ENCODE assay signal across 14 cellular contexts in the genomic region with DNA sequence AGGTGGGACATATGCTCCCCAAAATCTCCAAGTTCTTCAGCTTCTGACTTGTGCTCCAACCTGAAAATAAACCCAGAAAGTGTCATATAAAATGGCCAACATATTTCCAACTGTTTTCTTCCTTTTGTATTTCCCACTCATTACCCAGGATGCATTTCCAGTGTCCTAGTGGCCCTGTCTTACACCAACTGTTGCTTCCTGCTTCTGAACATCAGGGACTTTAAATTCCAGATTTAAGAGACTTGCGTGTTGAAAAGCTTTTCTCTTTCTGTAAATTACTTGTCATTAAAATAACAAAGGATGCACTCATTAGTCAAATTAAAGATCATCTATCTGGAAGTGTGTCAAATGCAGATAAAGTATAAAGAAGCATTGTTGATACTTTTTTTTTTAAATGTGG. TPM values are rescaled to one million over a fixed set of nuclear protein-coding genes. Genes with fewer than 3 reads are reported as not detected.
"Had no signal": no experiment of that assay in that cellular context is flagged by ENCODE, and none has a peak within 500 bp of the region (broad histone marks: within the 10 kb centered on the region; RNA-seq: fewer than 3 reads in every experiment).

No MANE protein-coding gene starts in this region.

- H3K36me3 ChIP-seq: colonic mucosa, esophagus squamous epithelium, neutrophil, tibial artery had no signal

- H3K4me2 ChIP-seq: smooth muscle cell had no signal

- H3K4me3 ChIP-seq: colonic mucosa, esophagus squamous epithelium, smooth muscle cell, tibial artery had no signal

- H3K9me3 ChIP-seq: colonic mucosa, esophagus squamous epithelium, neutrophil, tibial artery had no signal

- H3K27ac ChIP-seq: colonic mucosa, esophagus squamous epithelium, neutrophil, tibial artery had no signal

- H3K27me3 ChIP-seq: colonic mucosa, esophagus squamous epithelium, neutrophil, tibial artery had no signal

- ATAC-seq: naive thymus-derived CD4-positive, alpha-beta T cell had no signal

- FAIRE-seq: keratinocyte had no signal

- H3K4me1 ChIP-seq: colonic mucosa, tibial artery had no signal

- DNase-seq: colonic mucosa; dermis blood vessel endothelial cell; esophagus squamous epithelium; foreskin fibroblast; immature natural killer cell; mammary epithelial cell; naive thymus-derived CD4-positive, alpha-beta T cell; posterior cingulate gyrus; stimulated activated CD4-positive, alpha-beta T cell treated with anti-CD3 and anti-CD28 coated beads, Interleukin-2, amount 100 ng/mL, for 48 hours; stimulated activated naive CD4-positive, alpha-beta T cell treated with Interleukin-2 at 50 U/mL for 16 hours; tibial artery had no signal

RNA-seq across cellular contexts. Expression of gene MID1, which starts 19.9 kb away (rescaled TPM):
- polyA plus RNA-seq: immature natural killer cell had no signal
